20 cellular contexts compared by ENCODE assay signal in the genomic region with DNA sequence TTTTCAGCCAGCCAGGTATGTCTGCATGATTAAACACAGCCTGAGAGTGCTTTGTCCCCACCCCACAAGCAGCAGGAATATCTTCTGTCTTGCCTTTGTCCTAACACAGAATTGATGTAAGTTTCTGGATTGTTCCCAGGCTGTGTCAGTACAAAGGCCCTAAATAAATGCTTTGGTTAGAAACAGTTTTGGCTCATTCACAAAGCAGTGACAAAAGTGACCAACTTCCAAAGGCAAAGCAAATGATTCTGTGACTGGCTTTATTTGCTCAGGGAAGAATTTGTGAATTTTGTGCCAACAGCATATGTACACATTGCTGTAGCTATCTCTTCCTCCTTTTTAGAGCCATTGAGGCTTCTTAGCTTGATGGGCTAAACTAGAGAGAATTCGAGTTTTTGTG.
"Had no signal": no experiment of that assay in that cellular context is flagged by ENCODE, and none has a peak within 500 bp of the region (broad histone marks: within the 10 kb centered on the region; RNA-seq: fewer than 3 reads in every experiment).

No MANE protein-coding gene starts in this region.

- H3K4me1 ChIP-seq: esophagus muscularis mucosa, left lung, tibial artery, uterus had no signal

- H3K36me3 Mint-ChIP-seq: activated naive CD4-positive, alpha-beta T cell treated with anti-CD3 and anti-CD28 coated beads, Interleukin-2, amount 50 U/mL, for 24 hours had no signal

- H3K4me3 Mint-ChIP-seq: activated naive CD4-positive, alpha-beta T cell treated with anti-CD3 and anti-CD28 coated beads, Interleukin-2, amount 50 U/mL, for 24 hours; stimulated activated naive CD8-positive, alpha-beta T cell treated with anti-CD3 and anti-CD28 coated beads, Interleukin-15, amount 100 ng/mL, for 72 hours had no signal

- H3K9me3 Mint-ChIP-seq: activated naive CD4-positive, alpha-beta T cell treated with anti-CD3 and anti-CD28 coated beads, Interleukin-2, amount 50 U/mL, for 24 hours; stimulated activated naive CD8-positive, alpha-beta T cell treated with anti-CD3 and anti-CD28 coated beads, Interleukin-15, amount 100 ng/mL, for 72 hours had no signal

- H3K27ac Mint-ChIP-seq: activated naive CD4-positive, alpha-beta T cell treated with anti-CD3 and anti-CD28 coated beads, Interleukin-2, amount 50 U/mL, for 24 hours; stimulated activated naive CD8-positive, alpha-beta T cell treated with anti-CD3 and anti-CD28 coated beads, Interleukin-15, amount 100 ng/mL, for 72 hours had no signal

- ATAC-seq: activated CD4-positive, CD25-positive, alpha-beta regulatory T cell treated with anti-CD3 and anti-CD28 coated beads, Interleukin-2, amount 50 U/mL, for 24 hours; left lung; stimulated activated naive CD8-positive, alpha-beta T cell treated with anti-CD3 and anti-CD28 coated beads, Interleukin-15, amount 100 ng/mL, for 72 hours had no signal

- H3K4me3 ChIP-seq: esophagus muscularis mucosa, left lung, ovary, tibial artery, uterus had no signal

- H3K9me3 ChIP-seq: esophagus muscularis mucosa, left lung, ovary, tibial artery, uterus had no signal

- DNase-seq: activated CD4-positive, alpha-beta T cell treated with anti-CD3 and anti-CD28 coated beads, Interleukin-2, amount 50 U/mL, for 4 hours; activated effector memory CD4-positive, alpha-beta T cell treated with Interleukin-2 at 50 U/mL for 16 hours; activated T-cell treated with anti-CD3 and anti-CD28 coated beads, Interleukin-2, amount 50 U/mL, for 1 hour; amniotic stem cell; brain microvascular endothelial cell; cerebellar nuclear complex; dermis blood vessel endothelial cell; left lung; mesenchymal stem cell; ovary; retina; stimulated activated CD4-positive, alpha-beta T cell treated with anti-CD3 and anti-CD28 coated beads, Interleukin-15, amount 100 ng/mL, for 24 hours; stimulated activated CD4-positive, alpha-beta T cell treated with anti-CD3 and anti-CD28 coated beads, Interleukin-4, amount 100 ng/mL, for 24 hours; stimulated activated naive CD8-positive, alpha-beta T cell treated with anti-CD3 and anti-CD28 coated beads, Interleukin-15, amount 100 ng/mL, for 72 hours; T-helper 2 cell; tibial artery; uterus had no signal

- H3K27ac ChIP-seq: brain microvascular endothelial cell, esophagus muscularis mucosa, left lung, ovary, tibial artery, uterus had no signal

- H3K4me1 Mint-ChIP-seq: activated naive CD4-positive, alpha-beta T cell treated with anti-CD3 and anti-CD28 coated beads, Interleukin-2, amount 50 U/mL, for 24 hours; stimulated activated naive CD8-positive, alpha-beta T cell treated with anti-CD3 and anti-CD28 coated beads, Interleukin-15, amount 100 ng/mL, for 72 hours had no signal

- H3K27me3 Mint-ChIP-seq: stimulated activated naive CD8-positive, alpha-beta T cell treated with anti-CD3 and anti-CD28 coated beads, Interleukin-15, amount 100 ng/mL, for 72 hours had no signal

- H3K27me3 ChIP-seq: brain microvascular endothelial cell, esophagus muscularis mucosa, left lung, ovary, tibial artery, uterus had no signal

- H3K36me3 ChIP-seq: brain microvascular endothelial cell, esophagus muscularis mucosa, left lung, ovary, tibial artery, uterus had no signal
